In the genomic region with DNA sequence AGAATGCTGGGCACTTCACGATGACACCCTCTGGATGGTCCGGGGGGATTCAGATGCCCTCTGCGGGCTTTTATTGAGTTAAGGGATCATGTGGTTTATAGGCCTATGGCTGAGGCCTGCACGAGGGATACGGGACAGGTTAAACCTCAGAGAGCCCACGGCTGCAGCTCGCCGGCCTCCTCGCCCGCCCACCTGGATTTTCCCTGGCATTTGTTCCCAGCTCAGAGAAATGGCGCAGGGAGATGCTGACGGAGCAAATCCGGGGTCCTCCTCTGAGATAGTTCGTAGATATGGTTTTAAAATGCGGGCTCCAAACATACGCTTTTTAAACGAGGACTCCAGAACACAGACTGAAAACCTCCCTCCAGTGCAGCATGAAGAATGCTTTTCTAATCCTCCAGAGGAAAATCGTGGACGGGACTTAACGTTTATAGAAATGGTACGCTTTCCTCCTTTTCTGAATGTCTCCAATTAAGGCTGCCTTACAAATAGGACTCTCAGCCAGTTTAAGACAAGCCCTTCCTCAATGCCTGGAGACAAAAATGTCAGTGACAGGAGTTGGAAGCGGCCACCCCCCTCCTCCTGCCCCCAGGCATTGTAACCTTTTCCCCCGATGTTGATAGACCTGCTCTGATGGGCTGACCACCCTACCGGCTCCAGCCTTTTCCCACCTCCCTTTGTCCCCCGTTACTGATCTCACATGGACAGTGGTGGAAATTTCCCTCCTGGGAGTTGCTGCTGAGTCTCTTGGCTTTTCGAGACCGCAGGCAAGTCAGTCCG, we compare ENCODE assay signal across 15 cellular contexts. TPM values are rescaled to one million over a fixed set of nuclear protein-coding genes. Genes with fewer than 3 reads are reported as not detected.
A peak's percentile ranks its signal among the peaks of the same experiment; 100 is the strongest.
DNase-seq lines count a peak whose midpoint lies in the region; ATAC-seq and TF ChIP-seq lines count a peak whose summit lies in the region.
"Had no signal": no experiment of that assay in that cellular context is flagged by ENCODE, and none has a peak within 500 bp of the region (broad histone marks: within the 10 kb centered on the region; RNA-seq: fewer than 3 reads in every experiment).

No MANE protein-coding gene starts in this region.

- H3K27ac ChIP-seq in gastroesophageal sphincter (peak overlapping the region in 3 of 4 donors; percentile 65 to 76 (median 74)), smooth muscle cell (ENCODE audit: low read depth) (peak overlapping the region; percentile 16)
- H3K27ac ChIP-seq: 22Rv1 had no signal

- CTCF ChIA-PET in activated CD8-positive, alpha-beta T cell treated with anti-CD3 and anti-CD28 coated beads, Interleukin-2, amount 10 ng/mL, durations not matched to agents 7 days and 5 days (lab: Charles Lee), result interaction anchor here (10.3 kb wide), 1 partner anchor 13 kb away, joined by 79 read pairs; no protein-coding TSS in a partner anchor

- no peak for DNase-seq in T-helper 1 cell
- no peak for DNase-seq in activated CD8-positive, alpha-beta T cell treated with anti-CD3 and anti-CD28 coated beads, Interleukin-2, amount 10 ng/mL, durations not matched to agents 7 days and 5 days
- DNase-seq in smooth muscle cell (lab: John Stamatoyannopoulos, UW; ENCODE audit: unreplicated experiment), result no peak
- DNase-seq in HT-29 (ENCODE audit: low spot score), result no peak
- DNase-seq: activated B cell treated with CpG ODN at 0.5 μM for 24 hours; Calu3; NCI-H1092; NCI-H524; stimulated activated CD4-positive, alpha-beta T cell treated with anti-CD3 and anti-CD28 coated beads, Interleukin-4, amount 100 ng/mL, for 4 hours had no signal

- H3K27ac Mint-ChIP-seq in T-helper 1 cell treated with Interleukin-12 subunit alpha and Interleukin-12 subunit beta and Interleukin-4 antibody, amounts not matched to agents 30 μg/mL and 1 μg/mL, for 36 hours, result peak overlapping the region; percentile 55
- H3K27ac Mint-ChIP-seq in activated CD8-positive, alpha-beta T cell treated with anti-CD3 and anti-CD28 coated beads, Interleukin-2, amount 10 ng/mL, durations not matched to agents 7 days and 5 days, result peak overlapping the region; percentile 61

- H3K36me3 ChIP-seq in gastroesophageal sphincter (peaks cover 0 to 53% of the 10 kb centered on the region in 2 donors), smooth muscle cell (ENCODE audit: low read depth) (peaks cover 39% of the 10 kb centered on the region)

- no peaks in the 10 kb centered on the region for H3K27me3 Mint-ChIP-seq in T-helper 1 cell treated with Interleukin-12 subunit alpha and Interleukin-12 subunit beta and Interleukin-4 antibody, amounts not matched to agents 30 μg/mL and 1 μg/mL, for 36 hours (ENCODE audit: low read depth)
- H3K27me3 Mint-ChIP-seq in activated CD8-positive, alpha-beta T cell treated with anti-CD3 and anti-CD28 coated beads, Interleukin-2, amount 10 ng/mL, durations not matched to agents 7 days and 5 days (ENCODE audit: low read depth), result no peaks in the 10 kb centered on the region
- H3K27me3 Mint-ChIP-seq: activated B cell treated with CpG ODN at 0.5 μM for 24 hours had no signal

- H3K4me2 ChIP-seq in smooth muscle cell, result no peak overlapping the region

- ATAC-seq in activated CD8-positive, alpha-beta T cell treated with anti-CD3 and anti-CD28 coated beads, Interleukin-2, amount 10 ng/mL, durations not matched to agents 7 days and 5 days, result no peak
- ATAC-seq in gastroesophageal sphincter (no peak), HG03457 (IDR thresholded peaks at IDR 0.05; ENCODE audit: unreplicated experiment) (no peak), HG03097 (IDR thresholded peaks at IDR 0.05; ENCODE audit: low FRiP score, unreplicated experiment) (no peak)

- H3K36me3 Mint-ChIP-seq in T-helper 1 cell treated with Interleukin-12 subunit alpha and Interleukin-12 subunit beta and Interleukin-4 antibody, amounts not matched to agents 30 μg/mL and 1 μg/mL, for 36 hours (ENCODE audit: low read depth), result peaks cover 86% of the 10 kb centered on the region
- H3K36me3 Mint-ChIP-seq in activated CD8-positive, alpha-beta T cell treated with anti-CD3 and anti-CD28 coated beads, Interleukin-2, amount 10 ng/mL, durations not matched to agents 7 days and 5 days (ENCODE audit: low read depth), result peaks cover 95% of the 10 kb centered on the region

- no peak overlapping the region for H3K9ac ChIP-seq in smooth muscle cell (ENCODE audit: low read depth)

- H3K4me1 Mint-ChIP-seq in T-helper 1 cell treated with Interleukin-12 subunit alpha and Interleukin-12 subunit beta and Interleukin-4 antibody, amounts not matched to agents 30 μg/mL and 1 μg/mL, for 36 hours (ENCODE audit: low read depth), result peaks cover 72% of the 10 kb centered on the region
- H3K4me1 Mint-ChIP-seq in activated CD8-positive, alpha-beta T cell treated with anti-CD3 and anti-CD28 coated beads, Interleukin-2, amount 10 ng/mL, durations not matched to agents 7 days and 5 days (ENCODE audit: low read depth), result peaks cover 96% of the 10 kb centered on the region

- H3K27me3 ChIP-seq in gastroesophageal sphincter (no peaks in the 10 kb centered on the region), smooth muscle cell (ENCODE audit: low read depth) (no peaks in the 10 kb centered on the region)

- TF ChIP-seq POLR2A in gastroesophageal sphincter (IDR thresholded peaks at IDR 0.05), result no peak

- 77 to 79% methylated on average over 14 to 24 of the region's 28 CpGs for WGBS in gastroesophageal sphincter (ENCODE audit: low coverage in 1 of 2), 2 donors
- WGBS in smooth muscle cell (ENCODE audit: low lambda C conversion rate), result 91% methylated on average over 28 of the region's 28 CpGs

- H3K79me2 ChIP-seq in smooth muscle cell (ENCODE audit: low read depth), result peaks cover 92% of the 10 kb centered on the region

- TF ChIP-seq CTCF in gastroesophageal sphincter (IDR thresholded peaks at IDR 0.05), result no peak
- no peak for TF ChIP-seq CTCF in smooth muscle cell (IDR thresholded peaks at IDR 0.05; ENCODE audit: borderline replicate concordance, insufficient read depth, poor library complexity, severe bottlenecking)

- H3K4me3 ChIP-seq in gastroesophageal sphincter (no peak overlapping the region), smooth muscle cell (no peak overlapping the region)
- H3K4me3 ChIP-seq: lung had no signal

- H3K9me3 Mint-ChIP-seq in T-helper 1 cell treated with Interleukin-12 subunit alpha and Interleukin-12 subunit beta and Interleukin-4 antibody, amounts not matched to agents 30 μg/mL and 1 μg/mL, for 36 hours, result no peaks in the 10 kb centered on the region
- no peaks in the 10 kb centered on the region for H3K9me3 Mint-ChIP-seq in activated CD8-positive, alpha-beta T cell treated with anti-CD3 and anti-CD28 coated beads, Interleukin-2, amount 10 ng/mL, durations not matched to agents 7 days and 5 days (ENCODE audit: insufficient read depth)
- H3K9me3 Mint-ChIP-seq: activated B cell treated with CpG ODN at 0.5 μM for 24 hours had no signal

- H3K4me3 Mint-ChIP-seq in T-helper 1 cell treated with Interleukin-12 subunit alpha and Interleukin-12 subunit beta and Interleukin-4 antibody, amounts not matched to agents 30 μg/mL and 1 μg/mL, for 36 hours, result no peak overlapping the region
- H3K4me3 Mint-ChIP-seq in activated CD8-positive, alpha-beta T cell treated with anti-CD3 and anti-CD28 coated beads, Interleukin-2, amount 10 ng/mL, durations not matched to agents 7 days and 5 days, result no peak overlapping the region
- H3K4me3 Mint-ChIP-seq: activated B cell treated with CpG ODN at 0.5 μM for 24 hours had no signal

- peaks cover 100% of the 10 kb centered on the region for H4K20me1 ChIP-seq in smooth muscle cell (ENCODE audit: low read depth)

- H3K4me1 ChIP-seq in gastroesophageal sphincter (peaks cover 0 to 98% (median 39%) of the 10 kb centered on the region in 3 donors), smooth muscle cell (ENCODE audit: low read depth) (peaks cover 32% of the 10 kb centered on the region)

- no peak overlapping the region for H2AFZ ChIP-seq in smooth muscle cell (ENCODE audit: low read depth)

- POLR2A ChIA-PET in activated CD8-positive, alpha-beta T cell treated with anti-CD3 and anti-CD28 coated beads, Interleukin-2, amount 10 ng/mL, durations not matched to agents 7 days and 5 days (lab: Charles Lee), result interaction anchor here (1.1 to 1.9 kb wide), 3 partner anchors 13 to 22 kb away, joined by 3 to 4 read pairs (median 3); no protein-coding TSS in a partner anchor

- H3K9me3 ChIP-seq in gastroesophageal sphincter (no peaks in the 10 kb centered on the region), smooth muscle cell (replicated peaks; ENCODE audit: low read depth) (no peaks in the 10 kb centered on the region)

- TF ChIP-seq EP300 in gastroesophageal sphincter (IDR thresholded peaks at IDR 0.05), result no peak

- peaks cover 36% of the 10 kb centered on the region for H3F3A ChIP-seq in smooth muscle cell (ENCODE audit: low read depth)

RNA-seq across cellular contexts. Expression of a gene that starts 16.6 kb away (rescaled TPM):
- total RNA-seq in activated CD8-positive, alpha-beta T cell treated with anti-CD3 and anti-CD28 coated beads, Interleukin-2, amount 10 ng/mL, durations not matched to agents 7 days and 5 days, result 100 to 1,000 TPM; 572 to 592 TPM
- 100 to 1,000 TPM; 106 to 149 (median 136) TPM for total RNA-seq in gastroesophageal sphincter
- total RNA-seq in smooth muscle cell, result 462 and 556 TPM in 2 replicates
- 280 and 356 TPM in 2 replicates for polyA plus RNA-seq in smooth muscle cell
- not detected in 2 replicates for total RNA-seq in HT-29 (2014; rRNA removed; shearing (Covaris generic))

RNA-seq across cellular contexts. Expression of a gene that starts 30.8 kb away (rescaled TPM):
- total RNA-seq in activated CD8-positive, alpha-beta T cell treated with anti-CD3 and anti-CD28 coated beads, Interleukin-2, amount 10 ng/mL, durations not matched to agents 7 days and 5 days, result 10 to 100 TPM; 14.7 to 15.8 TPM
- total RNA-seq in gastroesophageal sphincter (10 to 100 TPM in 2 of 4 donors, 1 to 10 TPM in 2; 4.6 to 10.5 (median 8.5) TPM), smooth muscle cell (21.0 and 21.6 TPM in 2 replicates)
- 26.1 and 36.0 TPM in 2 replicates for polyA plus RNA-seq in smooth muscle cell
- 2.2 and 4.6 TPM in 2 replicates for total RNA-seq in HT-29 (2014; rRNA removed; shearing (Covaris generic))

Comparison
In these comparisons a context has a peak if more than half of its experiments do, and no peak if none do; other contexts are left out.
1. RNA of a gene that starts 16.6 kb away (total RNA-seq): 572 to 592 TPM in activated CD8-positive, alpha-beta T cell treated with anti-CD3 and anti-CD28 coated beads, Interleukin-2, amount 10 ng/mL, durations not matched to agents 7 days and 5 days, 462 to 556 TPM in smooth muscle cell and 106 to 149 TPM in gastroesophageal sphincter; not detected in HT-29; every median in the first group is over 100 times any median in the second.